10 cellular contexts compared by ENCODE assay signal in genomic region chr1:27862671-27863551, GRCh38. TPM values are rescaled to one million over a fixed set of nuclear protein-coding genes. Genes with fewer than 3 reads are reported as not detected.
DNase-seq lines count a peak whose midpoint lies in the region; ATAC-seq, FAIRE-seq and TF ChIP-seq lines count a peak whose summit lies in the region.
"Had no signal": no experiment of that assay in that cellular context is flagged by ENCODE, and none has a peak within 500 bp of the region (broad histone marks: within the 10 kb centered on the region; RNA-seq: fewer than 3 reads in every experiment).

No MANE protein-coding gene starts in this region.

- no TSS peak for BruUV-seq in endothelial cell of umbilical vein (replicated peaks; lab: Mats Ljungman, UMichigan)

- no peaks in the 10 kb centered on the region for H3K79me2 ChIP-seq in endothelial cell of umbilical vein (ENCODE audit: control insufficient read depth, insufficient read depth, low read length)

- no peak overlapping the region for H3K4me2 ChIP-seq in endothelial cell of umbilical vein (ENCODE audit: insufficient read depth, low read length)

- H3K4me3 ChIP-seq in Peyer's patch (no peak overlapping the region), endothelial cell of umbilical vein (replicated peaks in 1 of 3; ENCODE audit: insufficient read depth in 1 of 3, low read depth in 1 of 3, low read length in 3 of 3) (no peak overlapping the region), muscle layer of duodenum (ENCODE audit: low read depth in 1 of 2, low read length in 2 of 2) (no peak overlapping the region)
- H3K4me3 ChIP-seq in effector memory CD4-positive, alpha-beta T cell (ENCODE audit: insufficient read depth, low read depth, low read length, poor library complexity, severe bottlenecking) = no peak overlapping the region
- H3K4me3 ChIP-seq: thoracic aorta had no signal

- no peaks in the 10 kb centered on the region for H3K9me3 Mint-ChIP-seq in activated CD4-positive, alpha-beta T cell treated with anti-CD3 and anti-CD28 coated beads for 36 hours (ENCODE audit: low read depth)
- H3K9me3 Mint-ChIP-seq: activated T-cell treated with anti-CD3 and anti-CD28 coated beads, Interleukin-2, amount 50 U/mL, for 4 hours had no signal

- no peak for ATAC-seq in activated CD4-positive, alpha-beta T cell treated with anti-CD3 and anti-CD28 coated beads for 36 hours
- ATAC-seq in GM18867 (IDR thresholded peaks at IDR 0.05; ENCODE audit: unreplicated experiment) = no peak

- intact Hi-C loops in activated CD4-positive, alpha-beta T cell treated with anti-CD3 and anti-CD28 coated beads for 36 hours (cut with DNase I, micrococcal nuclease) = no loop called here
- intact Hi-C loops in endothelial cell of umbilical vein (cut with micrococcal nuclease) = no loop called here

- dilution Hi-C loops in endothelial cell of umbilical vein (cut with MboI; ENCODE audit: extremely low pct_ligation_motif_present, low sequenced_read_pairs) = no loop called here

- no peaks in the 10 kb centered on the region for H4K20me1 ChIP-seq in endothelial cell of umbilical vein (replicated peaks; ENCODE audit: control insufficient read depth, extremely low read depth, insufficient read depth, low read length)

- TF ChIP-seq POLR2A in Peyer's patch (IDR thresholded peaks at IDR 0.05) (peak in 1 of 2 donors; percentile 27), endothelial cell of umbilical vein (IDR thresholded peaks at IDR 0.05; ENCODE audit: low read depth, low read length) (no peak)

- no peak overlapping the region for H3K4me3 Mint-ChIP-seq in activated CD4-positive, alpha-beta T cell treated with anti-CD3 and anti-CD28 coated beads for 36 hours
- H3K4me3 Mint-ChIP-seq: activated T-cell treated with anti-CD3 and anti-CD28 coated beads, Interleukin-2, amount 50 U/mL, for 4 hours had no signal

- H3K27me3 Mint-ChIP-seq in activated CD4-positive, alpha-beta T cell treated with anti-CD3 and anti-CD28 coated beads for 36 hours = no peaks in the 10 kb centered on the region

- POLR2A ChIA-PET in activated CD4-positive, alpha-beta T cell treated with anti-CD3 and anti-CD28 coated beads for 36 hours (lab: Charles Lee) = no interaction called here
- POLR2A ChIA-PET in endothelial cell of umbilical vein (lab: Charles Lee) = no interaction called here

- H3K36me3 ChIP-seq in Peyer's patch (no peaks in the 10 kb centered on the region), endothelial cell of umbilical vein (ENCODE audit: control insufficient read depth in 2 of 2, extremely low read depth in 1 of 2, insufficient read depth in 2 of 2, low read length in 2 of 2) (no peaks in the 10 kb centered on the region), muscle layer of duodenum (ENCODE audit: control insufficient read depth in 1 of 2, insufficient read depth in 2 of 2, low read length in 2 of 2) (no peaks in the 10 kb centered on the region)
- no peaks in the 10 kb centered on the region for H3K36me3 ChIP-seq in effector memory CD4-positive, alpha-beta T cell (ENCODE audit: control insufficient read depth, insufficient read depth, low read length)
- H3K36me3 ChIP-seq: thoracic aorta had no signal

- no peaks in the 10 kb centered on the region for H3K27me3 ChIP-seq in Peyer's patch
- H3K27me3 ChIP-seq in endothelial cell of umbilical vein (ENCODE audit: control insufficient read depth in 2 of 2, insufficient read depth in 2 of 2, low read length in 2 of 2) = no peaks in the 10 kb centered on the region
- H3K27me3 ChIP-seq in muscle layer of duodenum (ENCODE audit: low read depth, low read length) = no peaks in the 10 kb centered on the region
- H3K27me3 ChIP-seq in effector memory CD4-positive, alpha-beta T cell (replicated peaks; ENCODE audit: control insufficient read depth, insufficient read depth, low read length, poor library complexity, severe bottlenecking) = no peaks in the 10 kb centered on the region

- H3K4me1 Mint-ChIP-seq in activated CD4-positive, alpha-beta T cell treated with anti-CD3 and anti-CD28 coated beads for 36 hours = peaks cover 26% of the 10 kb centered on the region

- H2AFZ ChIP-seq in endothelial cell of umbilical vein (ENCODE audit: low read depth, low read length) = peak overlapping the region; percentile 1

- no peaks in the 10 kb centered on the region for H3K36me3 Mint-ChIP-seq in activated CD4-positive, alpha-beta T cell treated with anti-CD3 and anti-CD28 coated beads for 36 hours (ENCODE audit: low read depth)

- CTCF ChIA-PET in activated CD4-positive, alpha-beta T cell treated with anti-CD3 and anti-CD28 coated beads for 36 hours (lab: Charles Lee) = interaction anchor here (1.8 kb wide), 1 partner anchor 77 kb away, joined by 4 read pairs; no protein-coding TSS in a partner anchor
- CTCF ChIA-PET in endothelial cell of umbilical vein (lab: Charles Lee) = interaction anchor here (1.1 kb wide), 1 partner anchor 12 kb away, joined by 3 read pairs; no protein-coding TSS in a partner anchor

- H3K9ac ChIP-seq in endothelial cell of umbilical vein (replicated peaks; ENCODE audit: extremely low read depth, insufficient read depth, low read length) = no peak overlapping the region

- H3K4me1 ChIP-seq in Peyer's patch (peaks cover 0 to 21% (median 8%) of the 10 kb centered on the region in 4 donors), endothelial cell of umbilical vein (ENCODE audit: control insufficient read depth, extremely low read depth, insufficient read depth, low read length) (peaks cover 4% of the 10 kb centered on the region), muscle layer of duodenum (ENCODE audit: control insufficient read depth in 1 of 2, insufficient read depth in 2 of 2, low read length in 2 of 2) (peaks cover 5 to 10% of the 10 kb centered on the region in 2 donors)
- peaks cover 22% of the 10 kb centered on the region for H3K4me1 ChIP-seq in effector memory CD4-positive, alpha-beta T cell (ENCODE audit: control insufficient read depth, insufficient read depth, low read length, poor library complexity, severe bottlenecking)

- H3K27ac Mint-ChIP-seq in activated CD4-positive, alpha-beta T cell treated with anti-CD3 and anti-CD28 coated beads for 36 hours = peak overlapping the region; percentile 29

- no peak for DNase-seq in activated CD4-positive, alpha-beta T cell treated with anti-CD3 and anti-CD28 coated beads for 36 hours
- DNase-seq in activated CD4-positive, alpha-beta T cell treated with anti-CD3 and anti-CD28 coated beads, Interleukin-2, amount 50 U/mL, for 4 hours = no peak
- DNase-seq in Peyer's patch (peak; percentile 34 to 78 (median 72)), endothelial cell of umbilical vein (ENCODE audit: low read depth, low spot score) (peak; percentile 49), cortex of kidney (lab: John Stamatoyannopoulos, UW) (no peak)
- no peak for DNase-seq in effector memory CD4-positive, alpha-beta T cell
- DNase-seq: activated T-cell treated with anti-CD3 and anti-CD28 coated beads, Interleukin-2, amount 50 U/mL, for 4 hours had no signal

- TF ChIP-seq CTCF in Peyer's patch (IDR thresholded peaks at IDR 0.05) = no peak
- TF ChIP-seq CTCF in endothelial cell of umbilical vein (IDR thresholded peaks at IDR 0.05; ENCODE audit: extremely low read depth in 1 of 2, insufficient read depth in 1 of 2, low read depth in 1 of 2, low read length in 2 of 2) = no peak

- no peaks in the 10 kb centered on the region for H3K9me1 ChIP-seq in endothelial cell of umbilical vein (replicated peaks; ENCODE audit: control insufficient read depth, extremely low read depth, insufficient read depth, low read length)

- peak; percentile 74 for FAIRE-seq in endothelial cell of umbilical vein (lab: Jason Lieb, UNC)

- H3K9me3 ChIP-seq in Peyer's patch (no peaks in the 10 kb centered on the region), endothelial cell of umbilical vein (replicated peaks; ENCODE audit: control insufficient read depth, insufficient read depth, low read length) (no peaks in the 10 kb centered on the region), muscle layer of duodenum (ENCODE audit: control insufficient read depth in 1 of 2, low read length in 2 of 2) (no peaks in the 10 kb centered on the region)
- H3K9me3 ChIP-seq in effector memory CD4-positive, alpha-beta T cell (ENCODE audit: control insufficient read depth, low read length) = no peaks in the 10 kb centered on the region
- H3K9me3 ChIP-seq: thoracic aorta had no signal

- H3K27ac ChIP-seq in Peyer's patch (peak overlapping the region; percentile 46 to 72 (median 61)), endothelial cell of umbilical vein (ENCODE audit: insufficient read depth, low read depth, low read length) (no peak overlapping the region), muscle layer of duodenum (ENCODE audit: low read length) (peak overlapping the region; percentile 47)
- no peak overlapping the region for H3K27ac ChIP-seq in effector memory CD4-positive, alpha-beta T cell (ENCODE audit: insufficient read depth, low read length, poor library complexity, severe bottlenecking)

RNA-seq across cellular contexts. Expression of gene THEMIS2, which starts 9.4 kb away (rescaled TPM):
- 10 to 100 TPM; 14.2 to 16.2 TPM for total RNA-seq in activated CD4-positive, alpha-beta T cell treated with anti-CD3 and anti-CD28 coated beads for 36 hours
- 10 to 100 TPM in 3 of 4 donors, 1 to 10 TPM in 1; 8.1 to 86.6 (median 22.8) TPM for total RNA-seq in Peyer's patch
- total RNA-seq in endothelial cell of umbilical vein = 6.3 and 11.1 TPM in 2 replicates
- polyA plus RNA-seq in endothelial cell of umbilical vein = 15.3 and 15.7 TPM in 2 replicates
- polyA plus RNA-seq in endothelial cell of umbilical vein (2011; cell fraction: cytosol; rRNA removed) = 12.6 and 12.9 TPM in 2 replicates
- 10.0 and 12.8 TPM in 2 replicates for polyA plus RNA-seq in endothelial cell of umbilical vein (2011; cell fraction: nucleus; rRNA removed)
- 13.2 and 16.8 TPM in 2 replicates for polyA plus RNA-seq in endothelial cell of umbilical vein (2012)
- 6.4 and 8.6 TPM in 2 replicates for polyA minus RNA-seq in endothelial cell of umbilical vein
- polyA minus RNA-seq in endothelial cell of umbilical vein (2011; cell fraction: cytosol; rRNA and poly(A)+ RNA removed) = not detected
- 3.4 and 4.3 TPM in 2 replicates for polyA minus RNA-seq in endothelial cell of umbilical vein (2011; cell fraction: nucleus; rRNA and poly(A)+ RNA removed)

RNA-seq across cellular contexts. Expression of gene PPP1R8, which starts 32.3 kb away (rescaled TPM):
- total RNA-seq in activated CD4-positive, alpha-beta T cell treated with anti-CD3 and anti-CD28 coated beads for 36 hours = 10 to 100 TPM; 49.6 to 65.9 TPM
- total RNA-seq in Peyer's patch (10 to 100 TPM; 19.1 to 82.5 (median 27.0) TPM), endothelial cell of umbilical vein (45.4 and 48.5 TPM in 2 replicates)
- 32.3 and 39.0 TPM in 2 replicates for polyA plus RNA-seq in endothelial cell of umbilical vein
- 49.5 and 53.8 TPM in 2 replicates for polyA plus RNA-seq in endothelial cell of umbilical vein (2011; cell fraction: cytosol; rRNA removed)
- polyA plus RNA-seq in endothelial cell of umbilical vein (2011; cell fraction: nucleus; rRNA removed) = 33.7 and 33.9 TPM in 2 replicates
- polyA plus RNA-seq in endothelial cell of umbilical vein (2012) = 32.9 and 42.2 TPM in 2 replicates
- 61.8 and 62.6 TPM in 2 replicates for polyA minus RNA-seq in endothelial cell of umbilical vein
- 36.2 TPM for polyA minus RNA-seq in endothelial cell of umbilical vein (2011; cell fraction: cytosol; rRNA and poly(A)+ RNA removed)
- polyA minus RNA-seq in endothelial cell of umbilical vein (2011; cell fraction: nucleus; rRNA and poly(A)+ RNA removed) = 15.6 and 17.7 TPM in 2 replicates

RNA-seq across cellular contexts. Expression of gene RPA2, which starts 51.5 kb away (rescaled TPM):
- total RNA-seq in activated CD4-positive, alpha-beta T cell treated with anti-CD3 and anti-CD28 coated beads for 36 hours = 10 to 100 TPM; 70.2 to 72.8 TPM
- total RNA-seq in Peyer's patch = 10 to 100 TPM in 2 of 4 donors, 1 to 10 TPM in 2; 8.2 to 23.1 (median 10.0) TPM
- 29.4 and 29.8 TPM in 2 replicates for total RNA-seq in endothelial cell of umbilical vein
- 21.9 and 22.0 TPM in 2 replicates for polyA plus RNA-seq in endothelial cell of umbilical vein
- 32.3 and 36.2 TPM in 2 replicates for polyA plus RNA-seq in endothelial cell of umbilical vein (2011; cell fraction: cytosol; rRNA removed)
- 19.5 and 20.5 TPM in 2 replicates for polyA plus RNA-seq in endothelial cell of umbilical vein (2011; cell fraction: nucleus; rRNA removed)
- 27.3 and 31.8 TPM in 2 replicates for polyA plus RNA-seq in endothelial cell of umbilical vein (2012)
- polyA minus RNA-seq in endothelial cell of umbilical vein = 13.7 and 16.6 TPM in 2 replicates
- 28.5 TPM for polyA minus RNA-seq in endothelial cell of umbilical vein (2011; cell fraction: cytosol; rRNA and poly(A)+ RNA removed)
- 6.9 and 9.0 TPM in 2 replicates for polyA minus RNA-seq in endothelial cell of umbilical vein (2011; cell fraction: nucleus; rRNA and poly(A)+ RNA removed)

Comparison
In these comparisons a context has a peak if more than half of its experiments do, and no peak if none do; other contexts are left out.
1. DNase-seq: peak in Peyer's patch (3 of 3) and endothelial cell of umbilical vein (single experiment); none in activated CD4-positive, alpha-beta T cell treated with anti-CD3 and anti-CD28 coated beads for 36 hours (single experiment), activated CD4-positive, alpha-beta T cell treated with anti-CD3 and anti-CD28 coated beads, Interleukin-2, amount 50 U/mL, for 4 hours (0 of 2), cortex of kidney (single experiment) and effector memory CD4-positive, alpha-beta T cell (0 of 3).
2. H3K27ac ChIP-seq: peak in Peyer's patch (4 of 4) and muscle layer of duodenum (single experiment); none in endothelial cell of umbilical vein (single experiment) and effector memory CD4-positive, alpha-beta T cell (single experiment).